Comparison of ENCODE assay signal across 13 cellular contexts in genomic region chr7:74586258-74587200, GRCh38.
DNase-seq lines count a peak whose midpoint lies in the region; ATAC-seq and TF ChIP-seq lines count a peak whose summit lies in the region.
"Had no signal": no experiment of that assay in that cellular context is flagged by ENCODE, and none has a peak within 500 bp of the region (broad histone marks: within the 10 kb centered on the region; RNA-seq: fewer than 3 reads in every experiment).

No MANE protein-coding gene starts in this region.

- no peak overlapping the region for H4K5ac ChIP-seq in mesendoderm (ENCODE audit: low read length)

- TF ChIP-seq CTCF in coronary artery (IDR thresholded peaks at IDR 0.05) (no peak), tibial nerve (IDR thresholded peaks at IDR 0.05) (no peak)

- TF ChIP-seq POLR2A in tibial nerve (IDR thresholded peaks at IDR 0.05): no peak

- no peak for DNase-seq in Karpas-422
- DNase-seq in coronary artery (ENCODE audit: low spot score): no peak
- DNase-seq in mesendoderm: no peak
- no peak for DNase-seq in tibial nerve (ENCODE audit: low spot score in 2 of 2)
- DNase-seq in SHP77 treated with DMSO at 0.1 percent for 48 hours (lab: John Stamatoyannopoulos, UW): no peak
- DNase-seq in left colon: no peak
- DNase-seq: activated effector memory CD4-positive, alpha-beta T cell treated with Interleukin-2 at 50 U/mL for 16 hours; effector CD8-positive, alpha-beta T cell; NCI-H1092 treated with DMSO at 0.1 percent for 48 hours; stimulated activated CD8-positive, alpha-beta memory T cell treated with anti-CD3 and anti-CD28 coated beads, Interleukin-4, amount 100 ng/mL, for 48 hours had no signal

- no peak overlapping the region for H2AK5ac ChIP-seq in mesendoderm (ENCODE audit: low read length)

- no peak for TF ChIP-seq EP300 in tibial nerve (IDR thresholded peaks at IDR 0.05)

- H2BK5ac ChIP-seq in mesendoderm (ENCODE audit: low read length): no peak overlapping the region

- H2BK15ac ChIP-seq in mesendoderm (replicated peaks; ENCODE audit: low read depth): no peak overlapping the region

- H3K9ac ChIP-seq in Karpas-422 (ENCODE audit: low read length) (peak overlapping the region; percentile 53; the same call in 1 of the 2 replicates), mesendoderm (ENCODE audit: low read length) (no peak overlapping the region)

- H3K18ac ChIP-seq in mesendoderm (ENCODE audit: low read length): no peak overlapping the region

- intact Hi-C loops in left colon (cut with DNase I, micrococcal nuclease): no loop called here

- no peak overlapping the region for H3K23ac ChIP-seq in mesendoderm (ENCODE audit: low read length)

- no peaks in the 10 kb centered on the region for H3K9me2 ChIP-seq in Karpas-422 (replicated peaks; ENCODE audit: insufficient read depth, low read length)

- no CpG with 5 or more reads among the region's 19 CpGs for WGBS in mesendoderm (ENCODE audit: extremely low coverage, insufficient coverage, low lambda C conversion rate)
- 68 to 71% methylated on average over 19 of the region's 19 CpGs for WGBS in tibial nerve, 2 donors

- no peak overlapping the region for H3K4me3 ChIP-seq in Karpas-422 (ENCODE audit: low read length)
- H3K4me3 ChIP-seq in coronary artery: peak overlapping the region; percentile 26
- no peak overlapping the region for H3K4me3 ChIP-seq in mesendoderm (ENCODE audit: low read length)
- H3K4me3 ChIP-seq in tibial nerve: no peak overlapping the region
- H3K4me3 ChIP-seq: prostate gland had no signal

- H3K4me2 ChIP-seq in Karpas-422 (ENCODE audit: low read depth, low read length, poor library complexity, severe bottlenecking) (no peak overlapping the region), mesendoderm (ENCODE audit: low read length) (no peak overlapping the region)

- H3K4me1 ChIP-seq in Karpas-422 (ENCODE audit: low read length) (peaks cover 15% of the 10 kb centered on the region), mesendoderm (ENCODE audit: control insufficient read depth, low read depth, low read length) (peaks cover 10% of the 10 kb centered on the region), tibial nerve (peaks cover 0 to 23% (median 15%) of the 10 kb centered on the region in 4 donors)
- H3K4me1 ChIP-seq: prostate gland had no signal

- H3K56ac ChIP-seq in mesendoderm (ENCODE audit: low read length): peak overlapping the region; percentile 68

- H4K20me1 ChIP-seq in Karpas-422 (ENCODE audit: insufficient read depth, low read depth, low read length): no peaks in the 10 kb centered on the region

- no peak overlapping the region for H2BK120ac ChIP-seq in mesendoderm (ENCODE audit: low read depth, low read length)

- no peak for ATAC-seq in HG03280 (IDR thresholded peaks at IDR 0.05; ENCODE audit: unreplicated experiment)
- ATAC-seq in left colon: no peak

- H2AFZ ChIP-seq in Karpas-422 (ENCODE audit: low read length): no peak overlapping the region

- H3K9me3 ChIP-seq in Karpas-422 (ENCODE audit: low read length) (no peaks in the 10 kb centered on the region), tibial nerve (no peaks in the 10 kb centered on the region)
- H3K9me3 ChIP-seq: prostate gland had no signal

- H3K27ac ChIP-seq in Karpas-422 (ENCODE audit: low read length) (no peak overlapping the region), coronary artery (peak overlapping the region; percentile 41 to 82), mesendoderm (ENCODE audit: low read depth, low read length) (no peak overlapping the region), tibial nerve (peak overlapping the region; percentile 12 to 89 (median 70))
- H3K27ac ChIP-seq: prostate gland, VCaP had no signal

- H3K27me3 ChIP-seq in Karpas-422 (ENCODE audit: low read length): no peaks in the 10 kb centered on the region
- no peaks in the 10 kb centered on the region for H3K27me3 ChIP-seq in mesendoderm (ENCODE audit: insufficient read depth, low read length, poor library complexity)
- H3K27me3 ChIP-seq in tibial nerve: no peaks in the 10 kb centered on the region

- H3K4ac ChIP-seq in mesendoderm (ENCODE audit: low read depth, low read length): no peak overlapping the region

- no peaks in the 10 kb centered on the region for H3K79me1 ChIP-seq in mesendoderm (ENCODE audit: low read length)

- H3K36me3 ChIP-seq in Karpas-422 (ENCODE audit: insufficient read depth, low read length): no peaks in the 10 kb centered on the region
- no peaks in the 10 kb centered on the region for H3K36me3 ChIP-seq in mesendoderm (ENCODE audit: control insufficient read depth, insufficient read depth, low read length)
- peaks cover 0 to 21% (median 0%) of the 10 kb centered on the region in 3 donors for H3K36me3 ChIP-seq in tibial nerve
- H3K36me3 ChIP-seq: prostate gland had no signal

- H4K8ac ChIP-seq in mesendoderm (ENCODE audit: low read depth, low read length): no peak overlapping the region

- H3K79me2 ChIP-seq in Karpas-422 (ENCODE audit: low read length): no peaks in the 10 kb centered on the region
- H3K79me2 ChIP-seq in mesendoderm (ENCODE audit: control insufficient read depth, insufficient read depth, low read length): no peaks in the 10 kb centered on the region

Comparison
In these comparisons a context has a peak if more than half of its experiments do, and no peak if none do; other contexts are left out.
1. H3K27ac ChIP-seq: peak in coronary artery (2 of 2) and tibial nerve (4 of 4); none in Karpas-422 (single experiment) and mesendoderm (single experiment).